9 cellular contexts compared by ENCODE assay signal in the genomic region with DNA sequence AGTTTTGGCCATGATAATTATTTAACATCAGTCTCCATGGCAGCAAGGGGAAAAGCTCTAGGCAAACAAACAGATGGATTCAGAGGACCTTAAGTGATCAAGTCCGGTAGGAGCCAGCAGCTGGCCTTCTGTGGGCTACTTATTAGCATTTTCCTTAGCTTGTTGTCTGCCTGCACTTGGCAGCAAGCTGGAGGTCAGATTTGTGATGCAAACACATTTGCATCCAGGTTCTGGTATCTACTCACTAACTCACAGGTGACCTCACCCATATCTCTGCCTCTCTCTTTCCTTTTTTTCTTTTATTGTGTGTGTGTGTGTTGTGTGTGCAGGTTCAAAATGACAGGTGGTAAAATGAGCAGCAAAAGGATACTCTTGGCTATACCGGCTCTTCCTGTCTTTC. TPM values are rescaled to one million over a fixed set of nuclear protein-coding genes. Genes with fewer than 3 reads are reported as not detected.
DNase-seq lines count a peak whose midpoint lies in the region; ATAC-seq and TF ChIP-seq lines count a peak whose summit lies in the region.
"Had no signal": no experiment of that assay in that cellular context is flagged by ENCODE, and none has a peak within 500 bp of the region (broad histone marks: within the 10 kb centered on the region; RNA-seq: fewer than 3 reads in every experiment).

No MANE protein-coding gene starts in this region.

- no peaks in the 10 kb centered on the region for H4K20me1 ChIP-seq in PC-9 (ENCODE audit: insufficient read depth)

- H2AFZ ChIP-seq in PC-9, result no peak overlapping the region

- no peak overlapping the region for H3K27ac Mint-ChIP-seq in activated naive CD8-positive, alpha-beta T cell treated with anti-CD3 and anti-CD28 coated beads for 36 hours

- no peaks in the 10 kb centered on the region for H3K9me2 ChIP-seq in PC-9 (ENCODE audit: insufficient read depth)

- H3K4me2 ChIP-seq in PC-9, result peak overlapping the region; percentile 55

- no TSS peak for BruUV-seq in PC-9 (replicated peaks; lab: Mats Ljungman, UMichigan)

- H3K4me1 ChIP-seq in PC-9 (replicated peaks; ENCODE audit: insufficient read depth) (peaks cover 30% of the 10 kb centered on the region), foreskin keratinocyte (peaks cover 8% of the 10 kb centered on the region)

- no peaks in the 10 kb centered on the region for H3K9me3 Mint-ChIP-seq in activated naive CD8-positive, alpha-beta T cell treated with anti-CD3 and anti-CD28 coated beads for 36 hours

- H3K27me3 ChIP-seq in PC-9 (ENCODE audit: insufficient read depth, low read depth), result no peaks in the 10 kb centered on the region
- H3K27me3 ChIP-seq in foreskin keratinocyte, result no peaks in the 10 kb centered on the region

- intact Hi-C loops in PC-9 (cut with micrococcal nuclease; ENCODE audit: unreplicated experiment), result loop anchor here (1.0 to 2.0 kb wide), 2 partner anchors 27 to 58 kb away; no protein-coding TSS in a partner anchor

- peak overlapping the region; percentile 9; the same call in 1 of the 2 replicates for H3K4me3 ChIP-seq in PC-9

- TF ChIP-seq CTCF in PC-9 (conservative IDR thresholded peaks at IDR 0.05) (no peak), foreskin keratinocyte (conservative IDR thresholded peaks at IDR 0.05) (no peak)

- ATAC-seq in GM21529 (IDR thresholded peaks at IDR 0.05; ENCODE audit: unreplicated experiment) (peak; percentile 43), foreskin keratinocyte (peak; percentile 71)

- H3F3A ChIP-seq in PC-9 (ENCODE audit: insufficient read depth, low read depth), result peaks cover 24% of the 10 kb centered on the region

- H3K27ac ChIP-seq in PC-9, result peak overlapping the region; percentile 80
- no peak overlapping the region for H3K27ac ChIP-seq in foreskin keratinocyte

- no peaks in the 10 kb centered on the region for H3K36me3 ChIP-seq in PC-9 (ENCODE audit: low read depth)

- no peaks in the 10 kb centered on the region for H3K4me1 Mint-ChIP-seq in activated naive CD8-positive, alpha-beta T cell treated with anti-CD3 and anti-CD28 coated beads for 36 hours

- H3K4me3 Mint-ChIP-seq in activated naive CD8-positive, alpha-beta T cell treated with anti-CD3 and anti-CD28 coated beads for 36 hours, result no peak overlapping the region

- POLR2A ChIA-PET in PC-9 (lab: Charles Lee; ENCODE audit: unreplicated experiment), result interaction anchor here (0.5 to 2.3 kb wide), 5 partner anchors 17 to 57 kb away, joined by 3 to 16 read pairs (median 3); no protein-coding TSS in a partner anchor

- peaks cover 20% of the 10 kb centered on the region for H3K79me2 ChIP-seq in PC-9 (ENCODE audit: low read depth)

- 0 out of 2 replicates have a peak, but pooled peaks cover 4% of the 10 kb centered on the region for H3K9me3 ChIP-seq in PC-9 (ENCODE audit: insufficient read depth, low read depth)

- DNase-seq in PC-9 (peak; percentile 40 to 76), foreskin keratinocyte (peak in 1 of 2 donors; percentile 26), renal cortical epithelial cell (ENCODE audit: low read depth) (peak; percentile 93), amniotic stem cell (lab: John Stamatoyannopoulos, UW) (no peak), activated gamma-delta T cell treated with Interleukin-2 at 50 U/mL for 16 hours (no peak)
- no peak for DNase-seq in activated naive CD8-positive, alpha-beta T cell treated with anti-CD3 and anti-CD28 coated beads for 36 hours
- no peak for DNase-seq in activated CD8-positive, alpha-beta memory T cell treated with anti-CD3 and anti-CD28 coated beads, Interleukin-2, amount 50 U/mL, for 48 hours
- DNase-seq: activated naive CD4-positive, alpha-beta T cell had no signal

- H3K36me3 Mint-ChIP-seq in activated naive CD8-positive, alpha-beta T cell treated with anti-CD3 and anti-CD28 coated beads for 36 hours, result no peaks in the 10 kb centered on the region

- CTCF ChIA-PET in PC-9 (lab: Charles Lee), result interaction anchor here (1.0 to 1.5 kb wide), 2 partner anchors 57 to 109 kb away, joined by 3 to 4 read pairs; no protein-coding TSS in a partner anchor

- no peaks in the 10 kb centered on the region for H3K27me3 Mint-ChIP-seq in activated naive CD8-positive, alpha-beta T cell treated with anti-CD3 and anti-CD28 coated beads for 36 hours

RNA-seq across cellular contexts. Expression of a gene that starts 32.3 kb away (rescaled TPM):
- total RNA-seq in PC-9 (2021), result 12.8 and 16.1 TPM in 2 replicates
- total RNA-seq in foreskin keratinocyte, result 3.7 and 4.6 TPM in 2 replicates
- 0.93 and 1.0 TPM in 2 replicates for polyA plus RNA-seq in foreskin keratinocyte
- total RNA-seq in renal cortical epithelial cell, result 15.8 and 24.5 TPM in 2 replicates
- under 1 TPM; 0.22 to 0.58 TPM for total RNA-seq in activated naive CD8-positive, alpha-beta T cell treated with anti-CD3 and anti-CD28 coated beads for 36 hours

Comparison
In these comparisons a context has a peak if more than half of its experiments do, and no peak if none do; other contexts are left out.
1. DNase-seq: peak in PC-9 (2 of 2) and renal cortical epithelial cell (single experiment); none in amniotic stem cell (single experiment), activated gamma-delta T cell treated with Interleukin-2 at 50 U/mL for 16 hours (single experiment), activated naive CD8-positive, alpha-beta T cell treated with anti-CD3 and anti-CD28 coated beads for 36 hours (single experiment) and activated CD8-positive, alpha-beta memory T cell treated with anti-CD3 and anti-CD28 coated beads, Interleukin-2, amount 50 U/mL, for 48 hours (single experiment).